In genomic region chrX:133650262-133650661, GRCh38 we compare ENCODE assay signal across 1 cellular context.
TF ChIP-seq lines count a peak whose summit lies in the region.

No MANE protein-coding gene starts in this region.

TF ChIP-seq in HEK293, 187 proteins besides CTCF, POLR2A, EP300 and RAD21 (continued from another document):
- TF ChIP-seq ZFHX2 (tag by site-specific recombination; conservative IDR thresholded peaks at IDR 0.05): peak; percentile 59; the same call in 1 of the 2 replicates
- TF ChIP-seq KLF16 (tag by site-specific recombination; IDR thresholded peaks at IDR 0.05): no peak
- TF ChIP-seq ZNF544 (tag by site-specific recombination; IDR thresholded peaks at IDR 0.05): no peak
- TF ChIP-seq ZNF791 (tag by site-specific recombination; IDR thresholded peaks at IDR 0.05): no peak
- no peak for TF ChIP-seq ZNF174 (tag by site-specific recombination; IDR thresholded peaks at IDR 0.05)
- TF ChIP-seq ZNF404 (tag by site-specific recombination; IDR thresholded peaks at IDR 0.05): no peak
- TF ChIP-seq ZNF558 (tag by site-specific recombination; IDR thresholded peaks at IDR 0.05): no peak
- TF ChIP-seq ZBTB17 (tag by site-specific recombination; IDR thresholded peaks at IDR 0.05): no peak
- TF ChIP-seq ZEB2 (tag by site-specific recombination; IDR thresholded peaks at IDR 0.05): no peak
- TF ChIP-seq ZNF146 (tag by site-specific recombination; IDR thresholded peaks at IDR 0.05): no peak
- no peak for TF ChIP-seq YY1 (tag by site-specific recombination; IDR thresholded peaks at IDR 0.05)
